In the genomic region with DNA sequence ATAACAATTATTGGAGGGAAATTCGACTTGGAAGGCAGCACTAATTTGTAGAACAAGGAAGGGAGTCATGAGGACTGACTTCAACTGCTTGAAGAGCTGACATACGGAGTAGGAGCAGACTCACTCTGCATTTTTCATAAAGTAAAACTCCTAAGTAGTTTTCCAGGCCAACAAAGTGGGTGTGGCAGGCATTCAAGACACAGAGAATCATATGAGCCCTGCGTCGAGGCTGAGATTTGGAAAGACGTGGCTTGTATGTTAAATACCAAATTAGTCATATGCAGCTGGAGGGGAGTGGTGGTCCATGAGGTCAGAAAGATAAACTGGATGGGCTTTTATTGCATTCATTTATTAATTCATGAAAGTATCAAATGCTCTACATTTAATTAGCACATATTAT, we compare ENCODE assay signal across 23 cellular contexts.
DNase-seq lines count a peak whose midpoint lies in the region; ATAC-seq, FAIRE-seq and TF ChIP-seq lines count a peak whose summit lies in the region.
"Had no signal": no experiment of that assay in that cellular context is flagged by ENCODE, and none has a peak within 500 bp of the region (broad histone marks: within the 10 kb centered on the region; RNA-seq: fewer than 3 reads in every experiment).

No MANE protein-coding gene starts in this region.

- TF ChIP-seq RAD21 in K562 (CRISPR knock-in tag; conservative IDR thresholded peaks at IDR 0.05 in 1 of 2, IDR thresholded peaks at IDR 0.05 in 1 of 2) = no peak

- ATAC-seq in K562 (no peak), omental fat pad (ENCODE audit: low FRiP score) (peak; percentile 50)
- no peak for ATAC-seq in activated CD8-positive, alpha-beta T cell treated with anti-CD3 and anti-CD28 coated beads, Interleukin-2, amount 10 ng/mL, durations not matched to agents 7 days and 5 days
- ATAC-seq: A549, GM23338 had no signal

- no TSS peak for BruUV-seq in K562 (replicated peaks; lab: Mats Ljungman, UMichigan)

- H3K4me1 ChIP-seq in K562 (replicated peaks in 1 of 2; ENCODE audit: control insufficient read depth in 2 of 2, insufficient read depth in 2 of 2, low read length in 2 of 2) = peaks cover 3 to 11% of the 10 kb centered on the region in 2 experiments; a peak in 4 of 5 replicates
- peaks cover 12% of the 10 kb centered on the region for H3K4me1 ChIP-seq in keratinocyte (ENCODE audit: control insufficient read depth, extremely low read depth, insufficient read depth, low read length)
- H3K4me1 ChIP-seq: HAP-1 had no signal

- no peak overlapping the region for H2AFZ ChIP-seq in K562 (ENCODE audit: low read depth, low read length)
- no peak overlapping the region for H2AFZ ChIP-seq in keratinocyte (ENCODE audit: control insufficient read depth, low read length)
- H2AFZ ChIP-seq: GM23338 had no signal

- WGBS in K562 (ENCODE audit: insufficient coverage, low coverage, missing lambda C conversion rate) = 18% methylated on average over 5 of the region's 5 CpGs

- no peak overlapping the region for H3K4me2 ChIP-seq in K562 (ENCODE audit: insufficient read depth, low read length)
- H3K4me2 ChIP-seq in keratinocyte (ENCODE audit: control insufficient read depth, extremely low read depth, insufficient read depth, low read depth, low read length) = no peak overlapping the region
- H3K4me2 ChIP-seq: A549, GM23338 had no signal

- H3K4me3 ChIP-seq in K562 (no peak overlapping the region), fibroblast of mammary gland (ENCODE audit: control insufficient read depth, low read depth, low read length) (no peak overlapping the region), keratinocyte (ENCODE audit: control insufficient read depth in 2 of 3, extremely low read depth in 1 of 3, insufficient read depth in 2 of 3, low read depth in 1 of 3, low read length in 3 of 3) (no peak overlapping the region)
- H3K4me3 ChIP-seq: A549, GM23338, HAP-1 had no signal

- no peaks in the 10 kb centered on the region for H3K27me3 Mint-ChIP-seq in activated CD4-positive, alpha-beta T cell treated with anti-CD3 and anti-CD28 coated beads, Interleukin-2, amount 10 ng/mL, durations not matched to agents 24 days and 14 days
- peaks cover 7% of the 10 kb centered on the region for H3K27me3 Mint-ChIP-seq in activated CD8-positive, alpha-beta T cell treated with anti-CD3 and anti-CD28 coated beads, Interleukin-2, amount 10 ng/mL, durations not matched to agents 7 days and 5 days (ENCODE audit: low read depth)
- no peaks in the 10 kb centered on the region for H3K27me3 Mint-ChIP-seq in nephron progenitor cell (ENCODE audit: low read depth, poor library complexity)
- H3K27me3 Mint-ChIP-seq: CD4-positive, alpha-beta memory T cell had no signal

- no peaks in the 10 kb centered on the region for H3K79me2 ChIP-seq in K562 (ENCODE audit: control insufficient read depth, insufficient read depth, low read length)
- H3K79me2 ChIP-seq in keratinocyte (ENCODE audit: control insufficient read depth, insufficient read depth, low read length) = no peaks in the 10 kb centered on the region

- H3K4me3 Mint-ChIP-seq in activated CD4-positive, alpha-beta T cell treated with anti-CD3 and anti-CD28 coated beads, Interleukin-2, amount 10 ng/mL, durations not matched to agents 24 days and 14 days = no peak overlapping the region
- H3K4me3 Mint-ChIP-seq in activated CD8-positive, alpha-beta T cell treated with anti-CD3 and anti-CD28 coated beads, Interleukin-2, amount 10 ng/mL, durations not matched to agents 7 days and 5 days = no peak overlapping the region
- no peak overlapping the region for H3K4me3 Mint-ChIP-seq in nephron progenitor cell
- H3K4me3 Mint-ChIP-seq: CD4-positive, alpha-beta memory T cell; GM23338; HFFc6 had no signal

- no peaks in the 10 kb centered on the region for H3K36me3 ChIP-seq in K562 (ENCODE audit: control insufficient read depth, insufficient read depth, low read length)
- no peaks in the 10 kb centered on the region for H3K36me3 ChIP-seq in keratinocyte (ENCODE audit: control insufficient read depth in 2 of 2, extremely low read depth in 1 of 2, insufficient read depth in 2 of 2, low read length in 2 of 2)
- H3K36me3 ChIP-seq: HAP-1 had no signal

- POLR2A ChIA-PET in K562 (lab: Yijun Ruan, JAX) = interaction anchor here (1.0 kb wide), 1 partner anchor 9 kb away, joined by 3 read pairs; no protein-coding TSS in a partner anchor
- POLR2A ChIA-PET in activated CD8-positive, alpha-beta T cell treated with anti-CD3 and anti-CD28 coated beads, Interleukin-2, amount 10 ng/mL, durations not matched to agents 7 days and 5 days (lab: Charles Lee) = no interaction called here

- H3K27ac ChIP-seq in K562 (ENCODE audit: extremely low read depth, low read depth, low read length) (no peak overlapping the region), keratinocyte (ENCODE audit: control insufficient read depth, insufficient read depth, low read length) (no peak overlapping the region)
- H3K27ac ChIP-seq: A549 had no signal

- peaks cover 10% of the 10 kb centered on the region for H3K36me3 Mint-ChIP-seq in activated CD4-positive, alpha-beta T cell treated with anti-CD3 and anti-CD28 coated beads, Interleukin-2, amount 10 ng/mL, durations not matched to agents 24 days and 14 days (ENCODE audit: low read depth)
- H3K36me3 Mint-ChIP-seq in activated CD8-positive, alpha-beta T cell treated with anti-CD3 and anti-CD28 coated beads, Interleukin-2, amount 10 ng/mL, durations not matched to agents 7 days and 5 days (ENCODE audit: low read depth) = peaks cover 4% of the 10 kb centered on the region
- no peaks in the 10 kb centered on the region for H3K36me3 Mint-ChIP-seq in nephron progenitor cell (ENCODE audit: low read depth)
- H3K36me3 Mint-ChIP-seq: CD4-positive, alpha-beta memory T cell had no signal

- FAIRE-seq in K562 (lab: Jason Lieb, UNC) (no peak), keratinocyte (lab: Jason Lieb, UNC) (peak; percentile 52)
- FAIRE-seq: A549, D721Med, GM12891, GM18507 had no signal

- peaks cover 4% of the 10 kb centered on the region for H3K9me3 Mint-ChIP-seq in activated CD4-positive, alpha-beta T cell treated with anti-CD3 and anti-CD28 coated beads, Interleukin-2, amount 10 ng/mL, durations not matched to agents 24 days and 14 days
- no peaks in the 10 kb centered on the region for H3K9me3 Mint-ChIP-seq in activated CD8-positive, alpha-beta T cell treated with anti-CD3 and anti-CD28 coated beads, Interleukin-2, amount 10 ng/mL, durations not matched to agents 7 days and 5 days (ENCODE audit: insufficient read depth)
- H3K9me3 Mint-ChIP-seq in nephron progenitor cell = no peaks in the 10 kb centered on the region
- H3K9me3 Mint-ChIP-seq: CD4-positive, alpha-beta memory T cell; GM23338; HFFc6 had no signal

- H4K20me1 ChIP-seq in K562 (replicated peaks; ENCODE audit: control insufficient read depth, insufficient read depth, low read length) (no peaks in the 10 kb centered on the region), keratinocyte (ENCODE audit: control insufficient read depth, extremely low read depth, insufficient read depth, low read length) (no peaks in the 10 kb centered on the region)

- peaks cover 21% of the 10 kb centered on the region for H3K4me1 Mint-ChIP-seq in activated CD4-positive, alpha-beta T cell treated with anti-CD3 and anti-CD28 coated beads, Interleukin-2, amount 10 ng/mL, durations not matched to agents 24 days and 14 days
- peaks cover 14% of the 10 kb centered on the region for H3K4me1 Mint-ChIP-seq in activated CD8-positive, alpha-beta T cell treated with anti-CD3 and anti-CD28 coated beads, Interleukin-2, amount 10 ng/mL, durations not matched to agents 7 days and 5 days (ENCODE audit: low read depth)
- H3K4me1 Mint-ChIP-seq in nephron progenitor cell = peaks cover 32% of the 10 kb centered on the region

- TF ChIP-seq EP300 in K562 (IDR thresholded peaks at IDR 0.05; ENCODE audit: low read length) = no peak

- intact Hi-C loops in K562 (cut with micrococcal nuclease) = no loop called here
- intact Hi-C loops in activated CD4-positive, alpha-beta T cell treated with anti-CD3 and anti-CD28 coated beads, Interleukin-2, amount 10 ng/mL, durations not matched to agents 24 days and 14 days (cut with micrococcal nuclease) = no loop called here

- in situ Hi-C loops in K562 (cut with MboI) = no loop called here

- H3K9ac ChIP-seq in K562 (ENCODE audit: insufficient read depth in 1 of 2, low read depth in 2 of 2, low read length in 2 of 2) = no peak overlapping the region
- no peak overlapping the region for H3K9ac ChIP-seq in keratinocyte (ENCODE audit: control insufficient read depth, extremely low read depth, insufficient read depth, low read length)

- dilution Hi-C loops in keratinocyte (cut with MboI; ENCODE audit: extremely low pct_ligation_motif_present, low sequenced_read_pairs) = no loop called here

- DNase-seq in K562 (ENCODE audit: extremely low read depth in 1 of 4, low spot score in 3 of 4) = no peak
- peak; percentile 52 for DNase-seq in fibroblast of mammary gland (ENCODE audit: low read depth)
- DNase-seq in keratinocyte (ENCODE audit: low read depth, low spot score) = no peak
- no peak for DNase-seq in omental fat pad (ENCODE audit: low spot score)
- no peak for DNase-seq in activated CD4-positive, alpha-beta T cell treated with anti-CD3 and anti-CD28 coated beads, Interleukin-2, amount 10 ng/mL, durations not matched to agents 24 days and 14 days
- no peak for DNase-seq in activated CD8-positive, alpha-beta T cell treated with anti-CD3 and anti-CD28 coated beads, Interleukin-2, amount 10 ng/mL, durations not matched to agents 7 days and 5 days
- DNase-seq in SIG-M5 treated with dmso at 0.1 percent for 504 hours (lab: John Stamatoyannopoulos, UW; ENCODE audit: unreplicated experiment) = no peak
- DNase-seq in nephron progenitor cell = no peak
- DNase-seq: 8988T; ACHN; C1 segment of cervical spinal cord; CD4-positive, alpha-beta memory T cell; DMS 273 treated with DMSO at 0.1 percent for 48 hours; DMS79; EL; GDM1; HFFc6 had no signal

- H3K27me3 ChIP-seq in K562 (ENCODE audit: control insufficient read depth in 2 of 2, insufficient read depth in 2 of 2, low read length in 2 of 2) (peaks cover 0 to 11% of the 10 kb centered on the region in 2 experiments; a peak in 2 of 5 replicates), keratinocyte (ENCODE audit: control insufficient read depth, extremely low read depth, insufficient read depth, low read length) (no peaks in the 10 kb centered on the region)

- TF ChIP-seq POLR2A in K562 (conservative IDR thresholded peaks at IDR 0.05) = no peak

- no peak for TF ChIP-seq CTCF in K562 (IDR thresholded peaks at IDR 0.05 in 2 of 3, conservative IDR thresholded peaks at IDR 0.05 in 1 of 3; ENCODE audit: insufficient read depth in 2 of 3, low read depth in 1 of 3, low read length in 3 of 3)
- TF ChIP-seq CTCF in fibroblast of mammary gland (conservative IDR thresholded peaks at IDR 0.05; ENCODE audit: control insufficient read depth, insufficient read depth, low read depth, low read length) = no peak
- TF ChIP-seq CTCF in keratinocyte (optimal IDR thresholded peaks at IDR 0.05 in 1 of 3, IDR thresholded peaks at IDR 0.05 in 1 of 3, conservative IDR thresholded peaks at IDR 0.05 in 1 of 3; ENCODE audit: extremely low read depth in 1 of 3, insufficient read depth in 2 of 3, low read length in 3 of 3) = no peak
- no peak for TF ChIP-seq CTCF in omental fat pad (IDR thresholded peaks at IDR 0.05)
- no peak for TF ChIP-seq CTCF in nephron progenitor cell (IDR thresholded peaks at IDR 0.05)

- no peaks in the 10 kb centered on the region for H3K9me3 ChIP-seq in K562 (replicated peaks; ENCODE audit: control insufficient read depth, insufficient read depth, low read depth, low read length)
- H3K9me3 ChIP-seq in keratinocyte (ENCODE audit: control insufficient read depth, low read depth, low read length) = no peaks in the 10 kb centered on the region
- H3K9me3 ChIP-seq: A549, HAP-1 had no signal

- no peak overlapping the region for H3K27ac Mint-ChIP-seq in activated CD4-positive, alpha-beta T cell treated with anti-CD3 and anti-CD28 coated beads, Interleukin-2, amount 10 ng/mL, durations not matched to agents 24 days and 14 days
- H3K27ac Mint-ChIP-seq in activated CD8-positive, alpha-beta T cell treated with anti-CD3 and anti-CD28 coated beads, Interleukin-2, amount 10 ng/mL, durations not matched to agents 7 days and 5 days = no peak overlapping the region
- no peak overlapping the region for H3K27ac Mint-ChIP-seq in nephron progenitor cell
- H3K27ac Mint-ChIP-seq: GM23338, HFFc6 had no signal

- CTCF ChIA-PET in K562 (lab: Yijun Ruan, JAX; ENCODE audit: low intra/inter-chr PET ratio) = no interaction called here
- CTCF ChIA-PET in activated CD8-positive, alpha-beta T cell treated with anti-CD3 and anti-CD28 coated beads, Interleukin-2, amount 10 ng/mL, durations not matched to agents 7 days and 5 days (lab: Charles Lee) = no interaction called here

- H3K9me1 ChIP-seq in K562 (ENCODE audit: control insufficient read depth, insufficient read depth, low read length) (no peaks in the 10 kb centered on the region), keratinocyte (ENCODE audit: control insufficient read depth, extremely low read depth, insufficient read depth, low read length) (no peaks in the 10 kb centered on the region)
